11 cellular contexts compared by ENCODE assay signal in the genomic region with DNA sequence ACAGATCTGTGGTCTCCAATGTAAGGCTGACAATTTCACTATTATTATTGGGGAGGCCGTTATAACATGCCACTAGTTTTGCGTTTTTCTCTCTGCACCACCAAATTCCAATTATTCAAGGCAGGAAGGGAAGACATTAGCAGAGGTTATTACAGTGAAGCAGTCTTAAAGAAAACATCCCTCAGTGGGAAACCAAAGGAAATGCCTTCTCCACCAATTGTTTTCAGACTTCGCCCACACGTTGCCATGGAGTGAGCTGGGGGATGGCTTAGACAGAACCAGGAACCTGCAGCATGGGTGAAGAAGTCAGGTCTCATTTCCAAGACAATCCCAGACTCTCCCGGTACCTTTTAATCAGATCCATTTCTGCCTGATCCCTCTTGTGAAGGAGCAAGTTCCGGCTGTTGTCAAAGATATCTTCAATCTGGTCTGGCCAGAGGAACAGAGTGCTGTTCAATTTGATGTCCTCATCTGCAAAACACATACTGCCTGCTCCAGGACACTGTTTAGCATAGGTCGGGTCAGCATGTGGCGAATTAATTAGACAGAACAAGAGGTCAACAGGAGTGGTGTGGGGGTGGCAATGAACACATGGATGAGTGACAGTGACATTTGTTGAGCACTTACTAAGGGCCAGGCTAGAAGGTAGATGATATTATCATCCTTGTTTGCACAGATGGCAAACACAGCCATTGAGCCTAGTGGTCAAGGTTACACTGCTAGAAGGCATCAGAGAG. TPM values are rescaled to one million over a fixed set of nuclear protein-coding genes. Genes with fewer than 3 reads are reported as not detected.
A peak's percentile ranks its signal among the peaks of the same experiment; 100 is the strongest.
DNase-seq lines count a peak whose midpoint lies in the region; ATAC-seq and TF ChIP-seq lines count a peak whose summit lies in the region.
"Had no signal": no experiment of that assay in that cellular context is flagged by ENCODE, and none has a peak within 500 bp of the region (broad histone marks: within the 10 kb centered on the region; RNA-seq: fewer than 3 reads in every experiment).

No MANE protein-coding gene starts in this region.

- TF ChIP-seq CTCF in fibroblast of mammary gland (conservative IDR thresholded peaks at IDR 0.05; ENCODE audit: control insufficient read depth, insufficient read depth, low read depth, low read length): no peak

- H3K4me3 ChIP-seq in fibroblast of mammary gland (ENCODE audit: control insufficient read depth, low read depth, low read length): no peak overlapping the region
- H3K4me3 ChIP-seq: skin epidermis had no signal

- DNase-seq in DMS53 (lab: John Stamatoyannopoulos, UW) (peak; percentile 11), DMS53 treated with DMSO at 0.1 percent for 48 hours (lab: John Stamatoyannopoulos, UW; ENCODE audit: unreplicated experiment) (no peak), NCI-H2227 (lab: John Stamatoyannopoulos, UW; ENCODE audit: unreplicated experiment) (peak; percentile 66), fibroblast of mammary gland (ENCODE audit: low read depth) (peak; percentile 26), renal cortical epithelial cell (ENCODE audit: low read depth) (peak; percentile 84), NCI-H2171 (lab: John Stamatoyannopoulos, UW) (no peak)
- DNase-seq: activated CD8-positive, alpha-beta memory T cell treated with anti-CD3 and anti-CD28 coated beads, Interleukin-2, amount 50 U/mL, for 48 hours; Karpas-422 had no signal

- ATAC-seq in HG02759 (IDR thresholded peaks at IDR 0.05; ENCODE audit: unreplicated experiment) (no peak), GM19023 (IDR thresholded peaks at IDR 0.05; ENCODE audit: unreplicated experiment) (no peak)

RNA-seq across cellular contexts. Expression of a gene that starts 46.4 kb away (rescaled TPM):
- total RNA-seq in renal cortical epithelial cell: 0.40 TPM in 1 of 2 replicates, not detected in the other

RNA-seq across cellular contexts. Expression of a gene that starts 54.2 kb away (rescaled TPM):
- 76.2 and 146 TPM in 2 replicates for total RNA-seq in renal cortical epithelial cell

Comparison
In these comparisons a context has a peak if more than half of its experiments do, and no peak if none do; other contexts are left out.
1. DNase-seq: peak in DMS53 (single experiment), NCI-H2227 (single experiment), fibroblast of mammary gland (single experiment) and renal cortical epithelial cell (single experiment); none in DMS53 treated with DMSO at 0.1 percent for 48 hours (single experiment) and NCI-H2171 (single experiment).